17 cellular contexts compared by ENCODE assay signal in the genomic region with DNA sequence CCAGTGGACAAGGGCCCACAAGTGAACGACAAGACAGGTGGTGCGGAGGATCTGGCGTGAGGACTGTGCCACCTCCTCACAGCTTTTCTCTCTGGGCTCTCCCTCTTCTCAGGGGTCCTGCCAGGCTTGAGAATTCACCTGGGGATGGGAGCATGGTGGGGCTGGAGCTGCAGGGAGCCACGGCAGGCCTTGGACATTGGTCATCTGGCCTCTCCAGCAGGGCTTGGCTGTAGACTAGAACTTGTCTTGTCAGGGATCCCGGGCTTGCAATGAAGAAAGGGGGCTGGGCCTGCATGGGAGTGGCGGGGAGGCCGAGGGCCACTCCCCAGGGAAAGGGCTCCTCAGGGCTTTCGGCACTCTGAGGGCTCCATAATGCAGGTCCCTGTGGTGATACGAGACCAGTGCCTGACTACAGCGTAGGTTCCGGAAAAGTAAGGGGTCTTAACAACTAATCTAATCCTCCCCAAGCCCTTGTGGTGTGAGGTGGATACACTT.
DNase-seq lines count a peak whose midpoint lies in the region; ATAC-seq and TF ChIP-seq lines count a peak whose summit lies in the region.
"Had no signal": no experiment of that assay in that cellular context is flagged by ENCODE, and none has a peak within 500 bp of the region (broad histone marks: within the 10 kb centered on the region; RNA-seq: fewer than 3 reads in every experiment).

No MANE protein-coding gene starts in this region.

- H3K36me3 ChIP-seq in HUES6 (ENCODE audit: control insufficient read depth, insufficient read depth, low read length): no peaks in the 10 kb centered on the region
- H3K36me3 ChIP-seq in neuronal stem cell (replicated peaks in 1 of 2; ENCODE audit: control insufficient read depth in 2 of 2, insufficient read depth in 2 of 2, low read length in 2 of 2): no peaks in the 10 kb centered on the region
- no peaks in the 10 kb centered on the region for H3K36me3 ChIP-seq in skeletal muscle tissue (ENCODE audit: control insufficient read depth in 3 of 3, insufficient read depth in 3 of 3, low read length in 3 of 3)
- H3K36me3 ChIP-seq: BLaER1 treated with 17β-estradiol and CSF1 and Interleukin-3, amounts not matched to agents 10 nM and 100 nM had no signal

- TF ChIP-seq CTCF in glutamatergic neuron (IDR thresholded peaks at IDR 0.05; ENCODE audit: partially characterized antibody, unreplicated experiment): no peak

- no peak overlapping the region for H3K4me2 ChIP-seq in neuronal stem cell (ENCODE audit: insufficient read depth, low read length, poor library complexity, severe bottlenecking)

- no CpG with 5 or more reads among the region's 11 CpGs for WGBS in neuronal stem cell (ENCODE audit: extremely low coverage in 2 of 2, insufficient read length in 2 of 2, insufficient replicate concordance in 1 of 2), 2 donors

- no peak overlapping the region for H2AFZ ChIP-seq in neuronal stem cell (ENCODE audit: low read length)

- H3K4me1 ChIP-seq in HUES6 (ENCODE audit: control insufficient read depth, insufficient read depth, low read length) (no peaks in the 10 kb centered on the region; the same call in 1 of the 2 replicates), neuronal stem cell (ENCODE audit: control insufficient read depth in 2 of 2, insufficient read depth in 1 of 2, low read depth in 1 of 2, low read length in 2 of 2) (peaks cover 0 to 4% of the 10 kb centered on the region in 2 donors), skeletal muscle tissue (ENCODE audit: control insufficient read depth in 3 of 3, insufficient read depth in 3 of 3, low read length in 3 of 3) (peaks cover 27 to 38% (median 29%) of the 10 kb centered on the region in 3 donors)

- H3K79me1 ChIP-seq in neuronal stem cell (ENCODE audit: low read depth, low read length): no peaks in the 10 kb centered on the region

- no peak overlapping the region for H4K8ac ChIP-seq in neuronal stem cell (ENCODE audit: low read depth, low read length)

- H3K27ac ChIP-seq in HUES6 (ENCODE audit: low read depth, low read length) (no peak overlapping the region), neuronal stem cell (replicated peaks; ENCODE audit: low read length) (no peak overlapping the region), skeletal muscle tissue (ENCODE audit: low read depth, low read length) (peak overlapping the region; percentile 93)
- H3K27ac ChIP-seq: BLaER1 treated with 17β-estradiol and CSF1 and Interleukin-3, amounts not matched to agents 10 nM and 100 nM; HL-60 had no signal

- H3K4me3 ChIP-seq in HUES6 (ENCODE audit: low read depth, low read length) (no peak overlapping the region), neuronal stem cell (ENCODE audit: low read length in 2 of 2) (no peak overlapping the region), skeletal muscle tissue (ENCODE audit: low read length in 3 of 3) (no peak overlapping the region)
- H3K4me3 ChIP-seq: BLaER1 treated with 17β-estradiol and CSF1 and Interleukin-3, amounts not matched to agents 10 nM and 100 nM had no signal

- no peak overlapping the region for H3K4me3 Mint-ChIP-seq in glutamatergic neuron (ENCODE audit: unreplicated experiment)
- H3K4me3 Mint-ChIP-seq: CD8-positive, alpha-beta T cell had no signal

- H3K9me3 ChIP-seq in HUES6 (ENCODE audit: control insufficient read depth, insufficient read depth, low read depth, low read length) (no peaks in the 10 kb centered on the region), neuronal stem cell (replicated peaks in 1 of 2; ENCODE audit: control insufficient read depth in 2 of 2, insufficient read depth in 1 of 2, low read depth in 1 of 2, low read length in 2 of 2) (no peaks in the 10 kb centered on the region), skeletal muscle tissue (ENCODE audit: control insufficient read depth in 3 of 3, low read length in 3 of 3) (no peaks in the 10 kb centered on the region)

- H2BK15ac ChIP-seq in neuronal stem cell (ENCODE audit: low read length): peak overlapping the region; percentile 6

- DNase-seq in neuronal stem cell (ENCODE audit: low spot score): no peak
- DNase-seq in cerebellar nuclear complex (lab: John Stamatoyannopoulos, UW): no peak
- no peak for DNase-seq in glutamatergic neuron
- DNase-seq: CD8-positive, alpha-beta T cell; MM.1S; NCI-H1092; NCI-H1436 treated with DMSO at 0.1 percent for 48 hours; NCI-H2029 treated with DMSO at 0.1 percent for 48 hours; NCI-H2171 treated with DMSO at 0.1 percent for 48 hours; NCI-H446; NCI-H526 treated with DMSO at 0.1 percent for 48 hours had no signal

- H3K4me1 Mint-ChIP-seq in glutamatergic neuron (ENCODE audit: low read depth, unreplicated experiment): peaks cover 1% of the 10 kb centered on the region

- H2BK120ac ChIP-seq in neuronal stem cell (ENCODE audit: low read depth, low read length): no peak overlapping the region

- H3K27me3 ChIP-seq in HUES6 (ENCODE audit: control insufficient read depth, insufficient read depth, low read length) (no peaks in the 10 kb centered on the region), neuronal stem cell (ENCODE audit: control insufficient read depth in 3 of 3, insufficient read depth in 3 of 3, low read depth in 1 of 3, low read length in 3 of 3) (peaks cover 0 to 31% (median 0%) of the 10 kb centered on the region in 3 experiments), skeletal muscle tissue (ENCODE audit: control insufficient read depth in 3 of 3, insufficient read depth in 3 of 3, low read length in 3 of 3) (no peaks in the 10 kb centered on the region)
- H3K27me3 ChIP-seq: BLaER1 treated with 17β-estradiol and CSF1 and Interleukin-3, amounts not matched to agents 10 nM and 100 nM had no signal

- H3K9me3 Mint-ChIP-seq in glutamatergic neuron (ENCODE audit: unreplicated experiment): peaks cover 3% of the 10 kb centered on the region
- H3K9me3 Mint-ChIP-seq: CD8-positive, alpha-beta T cell had no signal

- H3K4ac ChIP-seq in neuronal stem cell (ENCODE audit: low read length): no peak overlapping the region

- ATAC-seq in esophagus mucosa (peak; percentile 14), HG03025 (IDR thresholded peaks at IDR 0.05; ENCODE audit: low FRiP score, unreplicated experiment) (no peak)
- ATAC-seq: CD8-positive, alpha-beta T cell had no signal

- H2BK5ac ChIP-seq in neuronal stem cell (ENCODE audit: low read length): no peak overlapping the region

- peak overlapping the region; percentile 41 for H3K9ac ChIP-seq in HUES6 (ENCODE audit: low read length)
- peak overlapping the region; percentile 6 for H3K9ac ChIP-seq in neuronal stem cell (ENCODE audit: low read depth, low read length, poor library complexity)
- H3K9ac ChIP-seq in skeletal muscle tissue (ENCODE audit: low read depth in 1 of 3, low read length in 3 of 3): peak overlapping the region; percentile 3 to 71 (median 41)
- H3K9ac ChIP-seq: BLaER1 treated with 17β-estradiol and CSF1 and Interleukin-3, amounts not matched to agents 10 nM and 100 nM had no signal

- H3K14ac ChIP-seq in neuronal stem cell (ENCODE audit: low read length): peak overlapping the region; percentile 61

- peaks cover 4% of the 10 kb centered on the region for H3K27me3 Mint-ChIP-seq in glutamatergic neuron (ENCODE audit: unreplicated experiment)

- H3K18ac ChIP-seq in neuronal stem cell (ENCODE audit: low read length): peak overlapping the region; percentile 30

- no peak overlapping the region for H2BK12ac ChIP-seq in neuronal stem cell (ENCODE audit: low read length)

- H3K23ac ChIP-seq in neuronal stem cell (ENCODE audit: low read depth, low read length, poor library complexity): no peak overlapping the region

- H3K36me3 Mint-ChIP-seq in glutamatergic neuron (ENCODE audit: unreplicated experiment): no peaks in the 10 kb centered on the region
- H3K36me3 Mint-ChIP-seq: CD8-positive, alpha-beta T cell had no signal

- H4K91ac ChIP-seq in neuronal stem cell (ENCODE audit: low read depth, low read length, poor library complexity): no peak overlapping the region

- H2AK5ac ChIP-seq in neuronal stem cell (ENCODE audit: low read depth, low read length): peak overlapping the region; percentile 13

- no peak overlapping the region for H3K27ac Mint-ChIP-seq in glutamatergic neuron (ENCODE audit: unreplicated experiment)
- H3K27ac Mint-ChIP-seq: CD8-positive, alpha-beta T cell had no signal
